9 cellular contexts compared by ENCODE assay signal in the genomic region with DNA sequence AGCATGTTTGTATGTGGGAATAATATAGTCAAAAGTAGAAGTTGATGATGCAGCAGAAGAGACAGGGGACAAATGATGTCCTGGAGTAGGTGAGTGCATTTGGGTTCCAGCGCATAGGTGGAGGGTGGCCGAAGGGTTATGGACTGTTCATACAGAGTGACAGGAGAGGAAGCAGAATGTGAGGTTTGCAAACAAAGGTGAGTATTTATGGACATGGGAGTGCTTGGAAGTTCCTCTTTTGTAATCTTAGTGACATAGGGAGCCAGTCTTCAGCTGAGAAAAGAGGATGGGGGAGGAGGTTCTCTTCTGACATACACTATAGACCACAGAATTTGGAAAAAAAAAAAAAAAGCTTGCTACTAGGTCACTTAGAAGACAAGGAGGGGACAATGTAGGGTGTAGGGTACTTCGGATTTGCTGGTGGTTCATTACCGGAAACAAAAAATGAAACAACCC.
DNase-seq lines count a peak whose midpoint lies in the region; ATAC-seq lines count a peak whose summit lies in the region.
"Had no signal": no experiment of that assay in that cellular context is flagged by ENCODE, and none has a peak within 500 bp of the region (broad histone marks: within the 10 kb centered on the region; RNA-seq: fewer than 3 reads in every experiment).

No MANE protein-coding gene starts in this region.

- no peak overlapping the region for H4K8ac ChIP-seq in neuronal stem cell (ENCODE audit: low read depth, low read length)

- H3K36me3 Mint-ChIP-seq in activated T-helper 17 cell treated with anti-CD3 and anti-CD28 coated beads, Interleukin-2, amount 50 U/mL, for 72 hours (ENCODE audit: low read depth), result no peaks in the 10 kb centered on the region
- H3K36me3 Mint-ChIP-seq in activated T-helper 1 cell treated with anti-CD3 and anti-CD28 coated beads, Interleukin-12 subunit alpha, Interleukin-12 subunit beta, Interleukin-2, Interleukin-4 antibody, amounts not matched to agents 30 ng/mL and 10 ng/mL and 1 ng/mL, durations not matched to agents 14 hours and 24 hours and 36 hours (ENCODE audit: low read depth), result peaks cover 3% of the 10 kb centered on the region

- no peak overlapping the region for H3K23ac ChIP-seq in neuronal stem cell (ENCODE audit: low read depth, low read length, poor library complexity)

- H4K91ac ChIP-seq in neuronal stem cell (ENCODE audit: low read depth, low read length, poor library complexity), result no peak overlapping the region

- intact Hi-C loops in activated T-helper 1 cell treated with anti-CD3 and anti-CD28 coated beads, Interleukin-12 subunit alpha, Interleukin-12 subunit beta, Interleukin-2, Interleukin-4 antibody, amounts not matched to agents 30 ng/mL and 10 ng/mL and 1 ng/mL, durations not matched to agents 14 hours and 24 hours and 36 hours (cut with micrococcal nuclease), result no loop called here

- DNase-seq in neuronal stem cell (ENCODE audit: low spot score) (no peak), cortex of kidney (lab: John Stamatoyannopoulos, UW) (no peak), NCI-H1105 treated with DMSO at 0.1 percent for 48 hours (lab: John Stamatoyannopoulos, UW) (no peak)
- DNase-seq in activated T-helper 1 cell treated with anti-CD3 and anti-CD28 coated beads, Interleukin-12 subunit alpha, Interleukin-12 subunit beta, Interleukin-2, Interleukin-4 antibody, amounts not matched to agents 30 ng/mL and 10 ng/mL and 1 ng/mL, durations not matched to agents 14 hours and 24 hours and 36 hours (ENCODE audit: low spot score), result no peak
- no peak for DNase-seq in activated effector memory CD4-positive, alpha-beta T cell treated with anti-CD3 and anti-CD28 coated beads, Interleukin-2, amount 50 U/mL, for 16 hours

- H3K9ac ChIP-seq in neuronal stem cell (ENCODE audit: low read depth, low read length, poor library complexity), result no peak overlapping the region

- no peak overlapping the region for H2BK120ac ChIP-seq in neuronal stem cell (ENCODE audit: low read depth, low read length)

- peaks cover 4 to 7% of the 10 kb centered on the region in 2 donors for H3K9me3 ChIP-seq in neuronal stem cell (replicated peaks in 1 of 2; ENCODE audit: control insufficient read depth in 2 of 2, insufficient read depth in 1 of 2, low read depth in 1 of 2, low read length in 2 of 2)

- H3K4me3 Mint-ChIP-seq in activated T-helper 17 cell treated with anti-CD3 and anti-CD28 coated beads, Interleukin-2, amount 50 U/mL, for 72 hours, result no peak overlapping the region
- H3K4me3 Mint-ChIP-seq in activated T-helper 1 cell treated with anti-CD3 and anti-CD28 coated beads, Interleukin-12 subunit alpha, Interleukin-12 subunit beta, Interleukin-2, Interleukin-4 antibody, amounts not matched to agents 30 ng/mL and 10 ng/mL and 1 ng/mL, durations not matched to agents 14 hours and 24 hours and 36 hours, result no peak overlapping the region

- H3K9me3 Mint-ChIP-seq in activated T-helper 17 cell treated with anti-CD3 and anti-CD28 coated beads, Interleukin-2, amount 50 U/mL, for 72 hours, result no peaks in the 10 kb centered on the region
- H3K9me3 Mint-ChIP-seq in activated T-helper 1 cell treated with anti-CD3 and anti-CD28 coated beads, Interleukin-12 subunit alpha, Interleukin-12 subunit beta, Interleukin-2, Interleukin-4 antibody, amounts not matched to agents 30 ng/mL and 10 ng/mL and 1 ng/mL, durations not matched to agents 14 hours and 24 hours and 36 hours, result no peaks in the 10 kb centered on the region

- H2AFZ ChIP-seq in neuronal stem cell (ENCODE audit: low read length), result peak overlapping the region; percentile 93

- H3K4me3 ChIP-seq in neuronal stem cell (ENCODE audit: low read length in 2 of 2), result no peak overlapping the region
- H3K4me3 ChIP-seq: SK-N-MC had no signal

- H3K79me1 ChIP-seq in neuronal stem cell (ENCODE audit: low read depth, low read length), result no peaks in the 10 kb centered on the region

- H2BK15ac ChIP-seq in neuronal stem cell (ENCODE audit: low read length), result no peak overlapping the region

- H3K14ac ChIP-seq in neuronal stem cell (ENCODE audit: low read length), result no peak overlapping the region

- no peak overlapping the region for H3K27ac Mint-ChIP-seq in activated T-helper 17 cell treated with anti-CD3 and anti-CD28 coated beads, Interleukin-2, amount 50 U/mL, for 72 hours
- H3K27ac Mint-ChIP-seq in activated T-helper 1 cell treated with anti-CD3 and anti-CD28 coated beads, Interleukin-12 subunit alpha, Interleukin-12 subunit beta, Interleukin-2, Interleukin-4 antibody, amounts not matched to agents 30 ng/mL and 10 ng/mL and 1 ng/mL, durations not matched to agents 14 hours and 24 hours and 36 hours, result no peak overlapping the region

- no peak overlapping the region for H3K18ac ChIP-seq in neuronal stem cell (ENCODE audit: low read length)

- no peaks in the 10 kb centered on the region for H3K36me3 ChIP-seq in neuronal stem cell (replicated peaks in 1 of 2; ENCODE audit: control insufficient read depth in 2 of 2, insufficient read depth in 2 of 2, low read length in 2 of 2)

- H3K4ac ChIP-seq in neuronal stem cell (ENCODE audit: low read length), result no peak overlapping the region

- no peaks in the 10 kb centered on the region for H3K27me3 Mint-ChIP-seq in activated T-helper 17 cell treated with anti-CD3 and anti-CD28 coated beads, Interleukin-2, amount 50 U/mL, for 72 hours
- H3K27me3 Mint-ChIP-seq in activated T-helper 1 cell treated with anti-CD3 and anti-CD28 coated beads, Interleukin-12 subunit alpha, Interleukin-12 subunit beta, Interleukin-2, Interleukin-4 antibody, amounts not matched to agents 30 ng/mL and 10 ng/mL and 1 ng/mL, durations not matched to agents 14 hours and 24 hours and 36 hours (ENCODE audit: insufficient read depth), result peaks cover 7% of the 10 kb centered on the region

- no CpG with 5 or more reads among the region's 4 CpGs for WGBS in neuronal stem cell (ENCODE audit: extremely low coverage in 2 of 2, insufficient read length in 2 of 2, insufficient replicate concordance in 1 of 2), 2 donors

- no peaks in the 10 kb centered on the region for H3K27me3 ChIP-seq in neuronal stem cell (ENCODE audit: control insufficient read depth in 3 of 3, insufficient read depth in 3 of 3, low read depth in 1 of 3, low read length in 3 of 3)

- peak; percentile 46 for ATAC-seq in GM19455 (IDR thresholded peaks at IDR 0.05; ENCODE audit: unreplicated experiment)
- ATAC-seq in HG03354 (IDR thresholded peaks at IDR 0.05; ENCODE audit: poor library complexity, severe bottlenecking, unreplicated experiment), result peak; percentile 73
- ATAC-seq in activated T-helper 17 cell treated with anti-CD3 and anti-CD28 coated beads, Interleukin-2, amount 50 U/mL, for 72 hours (replicated peaks), result peak; percentile 53

- no peak overlapping the region for H2BK5ac ChIP-seq in neuronal stem cell (ENCODE audit: low read length)

- H2BK12ac ChIP-seq in neuronal stem cell (ENCODE audit: low read length), result no peak overlapping the region

- H3K4me1 ChIP-seq in neuronal stem cell (ENCODE audit: control insufficient read depth in 2 of 2, insufficient read depth in 1 of 2, low read depth in 1 of 2, low read length in 2 of 2), result peaks cover 2 to 12% of the 10 kb centered on the region in 2 donors

- no peaks in the 10 kb centered on the region for H3K4me1 Mint-ChIP-seq in activated T-helper 17 cell treated with anti-CD3 and anti-CD28 coated beads, Interleukin-2, amount 50 U/mL, for 72 hours
- no peaks in the 10 kb centered on the region for H3K4me1 Mint-ChIP-seq in activated T-helper 1 cell treated with anti-CD3 and anti-CD28 coated beads, Interleukin-12 subunit alpha, Interleukin-12 subunit beta, Interleukin-2, Interleukin-4 antibody, amounts not matched to agents 30 ng/mL and 10 ng/mL and 1 ng/mL, durations not matched to agents 14 hours and 24 hours and 36 hours (ENCODE audit: low read depth)

- H2AK5ac ChIP-seq in neuronal stem cell (ENCODE audit: low read depth, low read length), result no peak overlapping the region

- H3K4me2 ChIP-seq in neuronal stem cell (ENCODE audit: insufficient read depth, low read length, poor library complexity, severe bottlenecking), result no peak overlapping the region

- no peak overlapping the region for H3K27ac ChIP-seq in neuronal stem cell (replicated peaks; ENCODE audit: low read length)
- H3K27ac ChIP-seq: SK-N-MC had no signal
